ENCODE assay signal across 20 cellular contexts in the genomic region with DNA sequence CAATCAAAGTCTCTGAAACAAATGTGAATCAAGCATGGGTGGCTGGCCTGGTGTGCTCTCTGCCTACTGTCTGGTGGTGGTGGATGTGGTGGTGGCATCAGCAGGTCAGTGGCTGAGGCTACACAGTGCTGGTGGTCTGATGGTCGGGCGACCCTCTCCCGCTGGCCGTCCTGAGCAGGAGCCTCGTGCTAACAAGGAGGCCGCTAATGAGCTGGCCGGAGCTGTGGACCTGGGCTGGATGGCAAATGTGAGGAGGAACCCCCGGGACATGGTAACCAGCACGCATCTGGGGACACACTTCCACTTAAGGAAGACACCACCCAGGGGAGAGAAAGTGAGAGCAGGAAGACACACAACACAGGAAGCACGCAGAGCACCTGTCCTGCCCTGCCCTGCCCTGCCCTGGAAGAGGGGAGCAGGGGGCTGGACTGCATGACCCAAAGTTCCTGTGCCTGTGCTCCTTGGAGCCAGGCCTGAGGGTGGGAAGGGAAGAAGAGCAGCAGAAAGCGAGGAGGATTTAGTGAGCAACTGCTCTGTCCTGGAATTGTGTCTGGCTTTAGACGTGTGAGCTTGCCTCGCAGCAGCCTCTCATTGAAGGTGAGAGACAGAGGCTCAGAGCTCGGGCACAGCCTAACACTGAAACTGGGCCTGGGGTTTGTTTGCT. TPM values are rescaled to one million over a fixed set of nuclear protein-coding genes. Genes with fewer than 3 reads are reported as not detected.
A peak's percentile ranks its signal among the peaks of the same experiment; 100 is the strongest.
DNase-seq lines count a peak whose midpoint lies in the region; ATAC-seq and TF ChIP-seq lines count a peak whose summit lies in the region.
"Had no signal": no experiment of that assay in that cellular context is flagged by ENCODE, and none has a peak within 500 bp of the region (broad histone marks: within the 10 kb centered on the region; RNA-seq: fewer than 3 reads in every experiment).

No MANE protein-coding gene starts in this region.

- no peak overlapping the region for H3K23ac ChIP-seq in neuronal stem cell (ENCODE audit: low read depth, low read length, poor library complexity)

- no peak overlapping the region for H4K8ac ChIP-seq in neuronal stem cell (ENCODE audit: low read depth, low read length)

- no peaks in the 10 kb centered on the region for H3K27me3 Mint-ChIP-seq in activated CD4-positive, alpha-beta T cell treated with anti-CD3 and anti-CD28 coated beads, Interleukin-2, amount 10 ng/mL, durations not matched to agents 7 days and 5 days
- no peaks in the 10 kb centered on the region for H3K27me3 Mint-ChIP-seq in dendritic cell treated with granulocyte-macrophage colony-stimulating factor and Interleukin-4, amounts not matched to agents 40 ng/mL and 50 ng/mL, for 4 days
- H3K27me3 Mint-ChIP-seq: CD4-positive, alpha-beta T cell had no signal

- TF ChIP-seq CTCF in GM13976 (IDR thresholded peaks at IDR 0.05; ENCODE audit: borderline replicate concordance, control extremely low read depth, extremely low read depth, insufficient read depth, missing control alignments) = no peak

- no peak overlapping the region for H3K4ac ChIP-seq in neuronal stem cell (ENCODE audit: low read length)

- H3K4me3 Mint-ChIP-seq in activated CD4-positive, alpha-beta T cell treated with anti-CD3 and anti-CD28 coated beads, Interleukin-2, amount 10 ng/mL, durations not matched to agents 7 days and 5 days = no peak overlapping the region
- no peak overlapping the region for H3K4me3 Mint-ChIP-seq in dendritic cell treated with granulocyte-macrophage colony-stimulating factor and Interleukin-4, amounts not matched to agents 40 ng/mL and 50 ng/mL, for 4 days
- H3K4me3 Mint-ChIP-seq: CD4-positive, alpha-beta T cell; GM23338 had no signal

- ATAC-seq in GM18867 (IDR thresholded peaks at IDR 0.05; ENCODE audit: unreplicated experiment) (no peak), HG03135 (IDR thresholded peaks at IDR 0.05; ENCODE audit: unreplicated experiment) (no peak)
- ATAC-seq: GM12878, GM23338 had no signal

- no peak overlapping the region for H3K14ac ChIP-seq in neuronal stem cell (ENCODE audit: low read length)

- H2AK5ac ChIP-seq in neuronal stem cell (ENCODE audit: low read depth, low read length) = no peak overlapping the region

- peaks cover 4 to 13% of the 10 kb centered on the region in 2 donors for H3K4me1 ChIP-seq in neuronal stem cell (ENCODE audit: control insufficient read depth in 2 of 2, insufficient read depth in 1 of 2, low read depth in 1 of 2, low read length in 2 of 2)
- H3K4me1 ChIP-seq: BE2C had no signal

- H2BK15ac ChIP-seq in neuronal stem cell (ENCODE audit: low read length) = no peak overlapping the region

- no peak overlapping the region for H3K27ac Mint-ChIP-seq in activated CD4-positive, alpha-beta T cell treated with anti-CD3 and anti-CD28 coated beads, Interleukin-2, amount 10 ng/mL, durations not matched to agents 7 days and 5 days
- peak overlapping the region; percentile 33 for H3K27ac Mint-ChIP-seq in dendritic cell treated with granulocyte-macrophage colony-stimulating factor and Interleukin-4, amounts not matched to agents 40 ng/mL and 50 ng/mL, for 4 days
- H3K27ac Mint-ChIP-seq: CD4-positive, alpha-beta T cell; GM23338 had no signal

- no CpG with 5 or more reads among the region's 14 CpGs for WGBS in neuronal stem cell (ENCODE audit: extremely low coverage in 2 of 2, insufficient read length in 2 of 2, insufficient replicate concordance in 1 of 2), 2 donors

- H3K36me3 Mint-ChIP-seq in activated CD4-positive, alpha-beta T cell treated with anti-CD3 and anti-CD28 coated beads, Interleukin-2, amount 10 ng/mL, durations not matched to agents 7 days and 5 days (ENCODE audit: low read depth) = no peaks in the 10 kb centered on the region
- peaks cover 98% of the 10 kb centered on the region for H3K36me3 Mint-ChIP-seq in dendritic cell treated with granulocyte-macrophage colony-stimulating factor and Interleukin-4, amounts not matched to agents 40 ng/mL and 50 ng/mL, for 4 days (ENCODE audit: low read depth)

- no peak overlapping the region for H2BK5ac ChIP-seq in neuronal stem cell (ENCODE audit: low read length)

- no peaks in the 10 kb centered on the region for H3K4me1 Mint-ChIP-seq in activated CD4-positive, alpha-beta T cell treated with anti-CD3 and anti-CD28 coated beads, Interleukin-2, amount 10 ng/mL, durations not matched to agents 7 days and 5 days
- H3K4me1 Mint-ChIP-seq in dendritic cell treated with granulocyte-macrophage colony-stimulating factor and Interleukin-4, amounts not matched to agents 40 ng/mL and 50 ng/mL, for 4 days (ENCODE audit: low read depth) = peaks cover 16% of the 10 kb centered on the region

- no peaks in the 10 kb centered on the region for H3K9me3 Mint-ChIP-seq in activated CD4-positive, alpha-beta T cell treated with anti-CD3 and anti-CD28 coated beads, Interleukin-2, amount 10 ng/mL, durations not matched to agents 7 days and 5 days
- H3K9me3 Mint-ChIP-seq in dendritic cell treated with granulocyte-macrophage colony-stimulating factor and Interleukin-4, amounts not matched to agents 40 ng/mL and 50 ng/mL, for 4 days = no peaks in the 10 kb centered on the region
- H3K9me3 Mint-ChIP-seq: CD4-positive, alpha-beta T cell; GM23338 had no signal

- H3K9ac ChIP-seq in neuronal stem cell (ENCODE audit: low read depth, low read length, poor library complexity) = no peak overlapping the region
- H3K9ac ChIP-seq: KMS-11 had no signal

- in situ Hi-C loops in GM13976 (cut with MboI; ENCODE audit: low sequenced_read_pairs, unreplicated experiment) = no loop called here

- intact Hi-C loops in dendritic cell treated with granulocyte-macrophage colony-stimulating factor and Interleukin-4, amounts not matched to agents 40 ng/mL and 50 ng/mL, for 4 days (cut with micrococcal nuclease) = no loop called here

- H3K18ac ChIP-seq in neuronal stem cell (ENCODE audit: low read length) = peak overlapping the region; percentile 11

- H3K4me2 ChIP-seq in neuronal stem cell (ENCODE audit: insufficient read depth, low read length, poor library complexity, severe bottlenecking) = no peak overlapping the region
- H3K4me2 ChIP-seq: GM23338, KMS-11 had no signal

- H3K4me3 ChIP-seq in neuronal stem cell (ENCODE audit: low read length in 2 of 2) = no peak overlapping the region
- H3K4me3 ChIP-seq: GM12878, GM23338 had no signal

- H4K91ac ChIP-seq in neuronal stem cell (ENCODE audit: low read depth, low read length, poor library complexity) = peak overlapping the region; percentile 1

- peaks cover 0 to 2% of the 10 kb centered on the region in 2 donors for H3K36me3 ChIP-seq in neuronal stem cell (replicated peaks in 1 of 2; ENCODE audit: control insufficient read depth in 2 of 2, insufficient read depth in 2 of 2, low read length in 2 of 2)
- H3K36me3 ChIP-seq: BE2C had no signal

- H2BK120ac ChIP-seq in neuronal stem cell (ENCODE audit: low read depth, low read length) = no peak overlapping the region

- H3K79me1 ChIP-seq in neuronal stem cell (ENCODE audit: low read depth, low read length) = no peaks in the 10 kb centered on the region

- no peak overlapping the region for H2AFZ ChIP-seq in neuronal stem cell (ENCODE audit: low read length)
- H2AFZ ChIP-seq: GM23338 had no signal

- no peaks in the 10 kb centered on the region for H3K27me3 ChIP-seq in neuronal stem cell (ENCODE audit: control insufficient read depth in 3 of 3, insufficient read depth in 3 of 3, low read depth in 1 of 3, low read length in 3 of 3)
- H3K27me3 ChIP-seq: BE2C had no signal

- POLR2A ChIA-PET in activated CD4-positive, alpha-beta T cell treated with anti-CD3 and anti-CD28 coated beads, Interleukin-2, amount 10 ng/mL, durations not matched to agents 7 days and 5 days (lab: Charles Lee) = no interaction called here

- no peaks in the 10 kb centered on the region for H3K9me3 ChIP-seq in neuronal stem cell (replicated peaks in 1 of 2; ENCODE audit: control insufficient read depth in 2 of 2, insufficient read depth in 1 of 2, low read depth in 1 of 2, low read length in 2 of 2)
- H3K9me3 ChIP-seq: BE2C had no signal

- CTCF ChIA-PET in activated CD4-positive, alpha-beta T cell treated with anti-CD3 and anti-CD28 coated beads, Interleukin-2, amount 10 ng/mL, durations not matched to agents 7 days and 5 days (lab: Charles Lee) = no interaction called here

- no peak overlapping the region for H2BK12ac ChIP-seq in neuronal stem cell (ENCODE audit: low read length)

- DNase-seq in activated CD4-positive, alpha-beta T cell treated with anti-CD3 and anti-CD28 coated beads for 1 hour = peak; percentile 2
- no peak for DNase-seq in activated CD4-positive, alpha-beta T cell treated with anti-CD3 and anti-CD28 coated beads, Interleukin-2, amount 10 ng/mL, durations not matched to agents 7 days and 5 days
- DNase-seq in GM13976 (ENCODE audit: low spot score) (peak; percentile 22), neuronal stem cell (ENCODE audit: low spot score) (no peak), NCI-H2171 (lab: John Stamatoyannopoulos, UW) (no peak)
- DNase-seq: BE2C; CD4-positive, alpha-beta T cell; DMS79 treated with DMSO at 0.1 percent for 48 hours; NCI-H1048; NCI-H1694; NCI-H2107; NCI-H69 had no signal

- no peak overlapping the region for H3K27ac ChIP-seq in neuronal stem cell (replicated peaks; ENCODE audit: low read length)
- H3K27ac ChIP-seq: 22Rv1, KMS-11 had no signal

RNA-seq across cellular contexts. Expression of a gene that starts 23.7 kb away (rescaled TPM):
- total RNA-seq in activated CD4-positive, alpha-beta T cell treated with anti-CD3 and anti-CD28 coated beads, Interleukin-2, amount 10 ng/mL, durations not matched to agents 7 days and 5 days = under 1 TPM; 0.60 to 0.73 TPM
- polyA plus RNA-seq in neuronal stem cell (2013, experiment 1 of 2) = 0.66 TPM
- 0.64 TPM for polyA plus RNA-seq in neuronal stem cell (2013, experiment 2 of 2)
- total RNA-seq: G401 had no signal

RNA-seq across cellular contexts. Expression of a gene that starts 24.7 kb away (rescaled TPM):
- total RNA-seq in activated CD4-positive, alpha-beta T cell treated with anti-CD3 and anti-CD28 coated beads, Interleukin-2, amount 10 ng/mL, durations not matched to agents 7 days and 5 days = 10 to 100 TPM; 16.3 to 16.9 TPM
- 25.3 TPM for polyA plus RNA-seq in neuronal stem cell (2013, experiment 1 of 2)
- polyA plus RNA-seq in neuronal stem cell (2013, experiment 2 of 2) = 23.3 TPM

Comparison
In these comparisons a context has a peak if more than half of its experiments do, and no peak if none do; other contexts are left out.
1. DNase-seq: peak in activated CD4-positive, alpha-beta T cell treated with anti-CD3 and anti-CD28 coated beads for 1 hour (single experiment) and GM13976 (single experiment); none in activated CD4-positive, alpha-beta T cell treated with anti-CD3 and anti-CD28 coated beads, Interleukin-2, amount 10 ng/mL, durations not matched to agents 7 days and 5 days (single experiment), neuronal stem cell (single experiment) and NCI-H2171 (single experiment).